In the genomic region with DNA sequence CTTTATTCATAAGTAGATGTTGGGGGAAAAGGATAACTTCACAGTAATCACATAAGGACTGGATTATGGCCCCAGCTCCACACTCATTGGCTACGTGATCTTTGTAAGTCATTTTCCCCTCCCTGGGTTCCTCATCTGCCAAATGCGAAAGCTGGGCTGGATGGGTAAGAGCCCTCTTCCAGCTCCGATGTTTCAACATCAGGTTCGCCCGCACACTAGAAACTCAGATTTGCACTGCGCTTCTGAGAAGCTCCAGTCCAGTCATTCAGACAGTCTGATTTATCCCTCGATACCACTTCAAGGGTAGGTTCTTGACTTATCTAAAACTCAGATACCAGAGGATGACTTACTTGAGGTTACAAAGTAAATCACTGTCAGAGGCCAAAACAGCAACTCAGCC, we compare ENCODE assay signal across 19 cellular contexts. TPM values are rescaled to one million over a fixed set of nuclear protein-coding genes. Genes with fewer than 3 reads are reported as not detected.
DNase-seq lines count a peak whose midpoint lies in the region; FAIRE-seq and TF ChIP-seq lines count a peak whose summit lies in the region.
"Had no signal": no experiment of that assay in that cellular context is flagged by ENCODE, and none has a peak within 500 bp of the region (broad histone marks: within the 10 kb centered on the region; RNA-seq: fewer than 3 reads in every experiment).

No MANE protein-coding gene starts in this region.

- H3K27ac Mint-ChIP-seq in activated naive CD4-positive, alpha-beta T cell treated with anti-CD3 and anti-CD28 coated beads, Interleukin-2, amount 10 ng/mL, durations not matched to agents 7 days and 5 days: no peak overlapping the region
- H3K27ac Mint-ChIP-seq in astrocyte (ENCODE audit: unreplicated experiment): no peak overlapping the region
- H3K27ac Mint-ChIP-seq: H9; T-helper 1 cell treated with Interleukin-12 subunit alpha and Interleukin-12 subunit beta and Interleukin-4 antibody, amounts not matched to agents 30 μg/mL and 1 μg/mL, for 36 hours had no signal

- no peaks in the 10 kb centered on the region for H3K9me3 ChIP-seq in astrocyte (ENCODE audit: insufficient read depth, low read depth, low read length)
- H3K9me3 ChIP-seq in left ventricle myocardium inferior (replicated peaks): no peaks in the 10 kb centered on the region
- H3K9me3 ChIP-seq: pancreas, right lobe of liver, vagina had no signal

- H3K4me1 ChIP-seq in astrocyte (ENCODE audit: insufficient read depth, low read length): no peaks in the 10 kb centered on the region
- H3K4me1 ChIP-seq in left ventricle myocardium inferior: peaks cover 22% of the 10 kb centered on the region
- H3K4me1 ChIP-seq: pancreas, right lobe of liver, vagina had no signal

- no peak overlapping the region for H2AFZ ChIP-seq in astrocyte (ENCODE audit: low read depth, low read length)

- H3K4me3 ChIP-seq in astrocyte (ENCODE audit: insufficient read depth, low read depth, low read length): no peak overlapping the region
- no peak overlapping the region for H3K4me3 ChIP-seq in left ventricle myocardium inferior
- H3K4me3 ChIP-seq: lung, pancreas, right lobe of liver, vagina had no signal

- TF ChIP-seq CTCF in astrocyte (IDR thresholded peaks at IDR 0.05; ENCODE audit: insufficient read depth, low read depth, low read length) (no peak), left ventricle myocardium inferior (IDR thresholded peaks at IDR 0.05; ENCODE audit: borderline replicate concordance) (no peak)

- FAIRE-seq in astrocyte (lab: Jason Lieb, UNC): no peak
- FAIRE-seq: pancreas had no signal

- H3K36me3 Mint-ChIP-seq in activated naive CD4-positive, alpha-beta T cell treated with anti-CD3 and anti-CD28 coated beads, Interleukin-2, amount 10 ng/mL, durations not matched to agents 7 days and 5 days: no peaks in the 10 kb centered on the region
- H3K36me3 Mint-ChIP-seq in astrocyte (ENCODE audit: low read depth, unreplicated experiment): no peaks in the 10 kb centered on the region
- H3K36me3 Mint-ChIP-seq: CD4-positive, alpha-beta memory T cell had no signal

- no peaks in the 10 kb centered on the region for H4K20me1 ChIP-seq in astrocyte (ENCODE audit: insufficient read depth, low read length)

- no peak overlapping the region for H3K4me3 Mint-ChIP-seq in activated naive CD4-positive, alpha-beta T cell treated with anti-CD3 and anti-CD28 coated beads, Interleukin-2, amount 10 ng/mL, durations not matched to agents 7 days and 5 days
- no peak overlapping the region for H3K4me3 Mint-ChIP-seq in astrocyte (ENCODE audit: unreplicated experiment)
- H3K4me3 Mint-ChIP-seq: H9; T-helper 1 cell treated with Interleukin-12 subunit alpha and Interleukin-12 subunit beta and Interleukin-4 antibody, amounts not matched to agents 30 μg/mL and 1 μg/mL, for 36 hours had no signal

- H3K36me3 ChIP-seq in astrocyte (ENCODE audit: insufficient read depth, low read length) (no peaks in the 10 kb centered on the region), left ventricle myocardium inferior (no peaks in the 10 kb centered on the region)
- H3K36me3 ChIP-seq: pancreas, right lobe of liver, vagina had no signal

- H3K27ac ChIP-seq in astrocyte (ENCODE audit: low read depth, low read length) (no peak overlapping the region), left ventricle myocardium inferior (replicated peaks) (no peak overlapping the region)
- H3K27ac ChIP-seq: pancreas, right lobe of liver, vagina had no signal

- no peaks in the 10 kb centered on the region for H3K79me2 ChIP-seq in astrocyte (ENCODE audit: insufficient read depth, low read length)

- DNase-seq in activated naive CD4-positive, alpha-beta T cell treated with Interleukin-2 at 50 U/mL for 16 hours: peak; percentile 50
- DNase-seq in activated naive CD4-positive, alpha-beta T cell treated with anti-CD3 and anti-CD28 coated beads, Interleukin-2, amount 10 ng/mL, durations not matched to agents 7 days and 5 days: no peak
- peak; percentile 51 for DNase-seq in MV-4-11 (lab: John Stamatoyannopoulos, UW)
- peak; percentile 85 for DNase-seq in astrocyte (ENCODE audit: low read depth)
- peak; percentile 48 for DNase-seq in stimulated activated CD8-positive, alpha-beta memory T cell treated with anti-CD3 and anti-CD28 coated beads, Interleukin-4, amount 100 ng/mL, for 48 hours
- no peak for DNase-seq in globus pallidus (ENCODE audit: low spot score)
- no peak for DNase-seq in NCI-H2029 (lab: John Stamatoyannopoulos, UW)
- DNase-seq in left ventricle myocardium inferior: no peak
- DNase-seq: activated effector memory CD4-positive, alpha-beta T cell treated with anti-CD3 and anti-CD28 coated beads, Interleukin-2, amount 50 U/mL, for 16 hours; CD4-positive, alpha-beta memory T cell; DMS153; H9; NCI-H1417 treated with DMSO at 0.1 percent for 48 hours; pancreas; right lobe of liver; SHP77 treated with DMSO at 0.1 percent for 48 hours had no signal

- no peaks in the 10 kb centered on the region for H3K27me3 ChIP-seq in astrocyte (ENCODE audit: insufficient read depth, low read length)
- no peaks in the 10 kb centered on the region for H3K27me3 ChIP-seq in left ventricle myocardium inferior (ENCODE audit: low read depth)
- H3K27me3 ChIP-seq: pancreas, right lobe of liver, vagina had no signal

- CTCF ChIA-PET in activated naive CD4-positive, alpha-beta T cell treated with anti-CD3 and anti-CD28 coated beads, Interleukin-2, amount 10 ng/mL, durations not matched to agents 7 days and 5 days (lab: Charles Lee): interaction anchor here (0.8 to 3.4 kb wide), 2 partner anchors 283 to 498 kb away, joined by 3 to 12 read pairs; no protein-coding TSS in a partner anchor

- H3K9me3 Mint-ChIP-seq in activated naive CD4-positive, alpha-beta T cell treated with anti-CD3 and anti-CD28 coated beads, Interleukin-2, amount 10 ng/mL, durations not matched to agents 7 days and 5 days: no peaks in the 10 kb centered on the region
- peaks cover 5% of the 10 kb centered on the region for H3K9me3 Mint-ChIP-seq in astrocyte (ENCODE audit: unreplicated experiment)
- H3K9me3 Mint-ChIP-seq: CD4-positive, alpha-beta memory T cell; H9; T-helper 1 cell treated with Interleukin-12 subunit alpha and Interleukin-12 subunit beta and Interleukin-4 antibody, amounts not matched to agents 30 μg/mL and 1 μg/mL, for 36 hours had no signal

- H3K4me1 Mint-ChIP-seq in activated naive CD4-positive, alpha-beta T cell treated with anti-CD3 and anti-CD28 coated beads, Interleukin-2, amount 10 ng/mL, durations not matched to agents 7 days and 5 days: peaks cover 39% of the 10 kb centered on the region
- peaks cover 16% of the 10 kb centered on the region for H3K4me1 Mint-ChIP-seq in astrocyte (ENCODE audit: low read depth, unreplicated experiment)

- H3K4me2 ChIP-seq in astrocyte (ENCODE audit: low read length): no peak overlapping the region

- intact Hi-C loops in left ventricle myocardium inferior (cut with micrococcal nuclease): no loop called here

- no peak overlapping the region for H3K9ac ChIP-seq in astrocyte (ENCODE audit: low read length)

- H3K27me3 Mint-ChIP-seq in activated naive CD4-positive, alpha-beta T cell treated with anti-CD3 and anti-CD28 coated beads, Interleukin-2, amount 10 ng/mL, durations not matched to agents 7 days and 5 days: peaks cover 21% of the 10 kb centered on the region
- H3K27me3 Mint-ChIP-seq in astrocyte (ENCODE audit: low read depth, unreplicated experiment): no peaks in the 10 kb centered on the region

RNA-seq across cellular contexts. Expression of a gene that starts 31.0 kb away (rescaled TPM):
- 4.7 and 5.1 TPM in 2 replicates for total RNA-seq in astrocyte
- 6.5 TPM for total RNA-seq in left ventricle myocardium inferior

Comparison
In these comparisons a context has a peak if more than half of its experiments do, and no peak if none do; other contexts are left out.
1. DNase-seq: peak in activated naive CD4-positive, alpha-beta T cell treated with Interleukin-2 at 50 U/mL for 16 hours (single experiment), MV-4-11 (single experiment), astrocyte (single experiment) and stimulated activated CD8-positive, alpha-beta memory T cell treated with anti-CD3 and anti-CD28 coated beads, Interleukin-4, amount 100 ng/mL, for 48 hours (single experiment); none in activated naive CD4-positive, alpha-beta T cell treated with anti-CD3 and anti-CD28 coated beads, Interleukin-2, amount 10 ng/mL, durations not matched to agents 7 days and 5 days (single experiment), globus pallidus (single experiment), NCI-H2029 (single experiment) and left ventricle myocardium inferior (single experiment).